ENCODE assay signal across 8 cellular contexts in the genomic region with DNA sequence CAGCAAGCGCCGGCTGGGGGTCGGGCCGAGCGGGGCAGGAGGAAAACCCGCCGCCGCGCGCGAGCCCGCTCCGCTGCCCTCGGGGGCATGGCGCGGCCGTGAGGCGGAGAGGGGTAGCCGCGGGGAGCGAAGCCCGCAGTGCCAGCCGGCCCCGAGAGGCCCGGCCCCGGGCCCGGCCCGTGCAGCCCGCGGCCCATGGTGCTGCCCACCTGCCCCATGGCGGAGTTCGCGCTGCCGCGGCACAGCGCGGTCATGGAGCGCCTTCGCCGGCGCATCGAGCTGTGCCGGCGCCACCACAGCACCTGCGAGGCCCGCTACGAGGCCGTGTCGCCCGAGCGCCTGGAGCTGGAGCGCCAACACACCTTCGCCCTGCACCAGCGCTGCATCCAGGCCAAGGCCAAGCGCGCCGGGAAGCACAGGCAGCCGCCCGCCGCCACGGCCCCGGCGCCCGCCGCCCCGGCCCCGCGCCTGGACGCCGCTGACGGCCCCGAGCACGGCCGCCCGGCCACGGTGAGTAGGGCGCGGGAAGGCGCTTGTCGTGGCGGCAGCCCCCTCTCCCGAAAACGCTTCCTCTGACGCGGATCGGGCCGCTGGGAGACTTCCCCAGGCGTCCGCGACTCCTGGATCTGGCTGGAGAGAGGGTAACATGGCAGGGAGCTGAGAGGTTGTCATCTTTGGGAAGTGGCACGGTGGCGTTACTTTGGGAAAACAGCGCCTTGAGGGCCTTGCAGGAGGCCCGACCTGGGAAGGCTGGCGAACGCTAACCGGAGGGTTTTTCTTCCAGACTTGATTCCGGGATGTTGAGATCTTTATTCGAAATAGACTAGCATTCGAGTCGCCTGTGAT. TPM values are rescaled to one million over a fixed set of nuclear protein-coding genes. Genes with fewer than 3 reads are reported as not detected.
DNase-seq lines count a peak whose midpoint lies in the region; ATAC-seq and TF ChIP-seq lines count a peak whose summit lies in the region.

No MANE protein-coding gene starts in this region.

- H3K4me3 ChIP-seq in MG63 (peak overlapping the region; percentile 75), fibroblast of mammary gland (ENCODE audit: control insufficient read depth, low read depth, low read length) (peak overlapping the region; percentile 67), tibial nerve (peak overlapping the region; percentile 59 to 95 (median 82))

- DNase-seq in NCI-H446 (lab: John Stamatoyannopoulos, UW) (peak; percentile 2 to 23), NCI-H446 treated with DMSO at 0.1 percent for 48 hours (lab: John Stamatoyannopoulos, UW) (no peak), HEK293T (ENCODE audit: extremely low spot score) (peak; percentile 49), MG63 (peak; percentile 53), fibroblast of mammary gland (ENCODE audit: low read depth) (peak; percentile 30), tibial nerve (ENCODE audit: low spot score in 2 of 2) (peak in 1 of 2 donors; percentile 30)
- DNase-seq in activated CD8-positive, alpha-beta memory T cell treated with anti-CD3 and anti-CD28 coated beads, Interleukin-2, amount 50 U/mL, for 48 hours = peak; percentile 74
- DNase-seq in natural killer cell treated with Interleukin-12 subunit alpha and Interleukin-12 subunit beta and Interleukin-15 and Interleukin-18, amount 100 ng/mL, for 72 hours (ENCODE audit: low spot score) = peak; percentile 61

- H3K36me3 Mint-ChIP-seq in natural killer cell treated with Interleukin-12 subunit alpha and Interleukin-12 subunit beta and Interleukin-15 and Interleukin-18, amount 100 ng/mL, for 72 hours = peaks cover 19% of the 10 kb centered on the region

- H3K27ac Mint-ChIP-seq in natural killer cell treated with Interleukin-12 subunit alpha and Interleukin-12 subunit beta and Interleukin-15 and Interleukin-18, amount 100 ng/mL, for 72 hours = peak overlapping the region; percentile 97 to 98

- no peaks in the 10 kb centered on the region for H3K27me3 Mint-ChIP-seq in natural killer cell treated with Interleukin-12 subunit alpha and Interleukin-12 subunit beta and Interleukin-15 and Interleukin-18, amount 100 ng/mL, for 72 hours

- peaks cover 35 to 44% of the 10 kb centered on the region in 2 donors for H3K4me1 Mint-ChIP-seq in natural killer cell treated with Interleukin-12 subunit alpha and Interleukin-12 subunit beta and Interleukin-15 and Interleukin-18, amount 100 ng/mL, for 72 hours (ENCODE audit: low read depth in 2 of 2)

- no peak for TF ChIP-seq POLR2A in tibial nerve (IDR thresholded peaks at IDR 0.05)

- TF ChIP-seq EP300 in tibial nerve (IDR thresholded peaks at IDR 0.05) = peak in 1 of 2 donors; percentile 28

- TF ChIP-seq CTCF in fibroblast of mammary gland (conservative IDR thresholded peaks at IDR 0.05; ENCODE audit: control insufficient read depth, insufficient read depth, low read depth, low read length) = no peak
- no peak for TF ChIP-seq CTCF in tibial nerve (IDR thresholded peaks at IDR 0.05)

- H3K9me3 ChIP-seq in MG63 = no peaks in the 10 kb centered on the region
- no peaks in the 10 kb centered on the region for H3K9me3 ChIP-seq in tibial nerve

- H3K27ac ChIP-seq in tibial nerve = peak overlapping the region; percentile 92 to 99 (median 95)

- 1 to 2% methylated on average over 32 to 35 of the region's 101 CpGs for WGBS in tibial nerve, 2 donors

- H3K4me3 Mint-ChIP-seq in natural killer cell treated with Interleukin-12 subunit alpha and Interleukin-12 subunit beta and Interleukin-15 and Interleukin-18, amount 100 ng/mL, for 72 hours = peak overlapping the region; percentile 95

- H3K4me1 ChIP-seq in tibial nerve = peaks cover 4 to 56% (median 28%) of the 10 kb centered on the region in 4 donors

- POLR2A ChIA-PET in HEK293T (lab: Yijun Ruan, JAX) = interaction anchor here (0.9 to 1.9 kb wide), 7 partner anchors 13 to 886 kb away, joined by 3 to 6 read pairs (median 3); no protein-coding TSS in a partner anchor

- H3K9me3 Mint-ChIP-seq in natural killer cell treated with Interleukin-12 subunit alpha and Interleukin-12 subunit beta and Interleukin-15 and Interleukin-18, amount 100 ng/mL, for 72 hours = no peaks in the 10 kb centered on the region

- H3K36me3 ChIP-seq in MG63 (peaks cover 61% of the 10 kb centered on the region), tibial nerve (peaks cover 2 to 27% (median 13%) of the 10 kb centered on the region in 3 donors)

- peak; percentile 50 to 58 for ATAC-seq in natural killer cell treated with Interleukin-12 subunit alpha and Interleukin-12 subunit beta and Interleukin-15 and Interleukin-18, amount 100 ng/mL, for 72 hours

- no peaks in the 10 kb centered on the region for H3K27me3 ChIP-seq in MG63
- H3K27me3 ChIP-seq in tibial nerve = no peaks in the 10 kb centered on the region

- CTCF ChIA-PET in HEK293T (lab: Yijun Ruan, JAX) = interaction anchor here (0.8 to 0.9 kb wide), 2 partner anchors 65 to 69 kb away, joined by 5 read pairs; no protein-coding TSS in a partner anchor

TF ChIP-seq in HEK293T, 16 proteins besides CTCF, POLR2A, EP300 and RAD21:
- no peak for TF ChIP-seq NFRKB (IDR thresholded peaks at IDR 0.05)
- no peak for TF ChIP-seq ZNF384 (IDR thresholded peaks at IDR 0.05)
- no peak for TF ChIP-seq PKNOX1 (IDR thresholded peaks at IDR 0.05)
- TF ChIP-seq LEF1 (IDR thresholded peaks at IDR 0.05; ENCODE audit: borderline replicate concordance) = 0 out of 2 replicates have a peak, but pooled peaks have one; percentile 36
- TF ChIP-seq ELF4 (IDR thresholded peaks at IDR 0.05) = no peak
- no peak for TF ChIP-seq SP1 (IDR thresholded peaks at IDR 0.05)

RNA-seq across cellular contexts. Expression of gene MAML1, which starts 0.5 kb away (rescaled TPM):
- 10.6 and 21.3 TPM in 2 replicates for total RNA-seq in MG63 (2014; rRNA removed; shearing (Covaris generic); ENCODE audit: low replicate concordance)
- total RNA-seq in natural killer cell treated with Interleukin-12 subunit alpha and Interleukin-12 subunit beta and Interleukin-15 and Interleukin-18, amount 100 ng/mL, for 72 hours = 10 to 100 TPM; 31.4 to 41.1 TPM
- 10 to 100 TPM; 27.0 to 38.1 (median 31.9) TPM for total RNA-seq in tibial nerve

RNA-seq across cellular contexts. Expression of gene CANX, which starts 34.4 kb away (rescaled TPM):
- total RNA-seq in MG63 (2014; rRNA removed; shearing (Covaris generic); ENCODE audit: low replicate concordance) = 1,325 and 1,676 TPM in 2 replicates
- total RNA-seq in natural killer cell treated with Interleukin-12 subunit alpha and Interleukin-12 subunit beta and Interleukin-15 and Interleukin-18, amount 100 ng/mL, for 72 hours = 100 to 1,000 TPM; 633 to 749 TPM
- 100 to 1,000 TPM; 258 to 315 (median 272) TPM for total RNA-seq in tibial nerve

RNA-seq across cellular contexts. Expression of gene CBY3, which starts 52.3 kb away (rescaled TPM):
- total RNA-seq in MG63 (2014; rRNA removed; shearing (Covaris generic); ENCODE audit: low replicate concordance) = not detected in 2 replicates
- total RNA-seq in natural killer cell treated with Interleukin-12 subunit alpha and Interleukin-12 subunit beta and Interleukin-15 and Interleukin-18, amount 100 ng/mL, for 72 hours = 1 to 10 TPM in 1 of 2 donors, not detected in 1; 1.6 TPM
- total RNA-seq in tibial nerve = 1 to 10 TPM in 1 of 4 donors, not detected in 3; 1.2 TPM
